28 cellular contexts compared by ENCODE assay signal in genomic region chr21:40052276-40052675, GRCh38.
DNase-seq lines count a peak whose midpoint lies in the region; ATAC-seq and TF ChIP-seq lines count a peak whose summit lies in the region.
"Had no signal": no experiment of that assay in that cellular context is flagged by ENCODE, and none has a peak within 500 bp of the region (broad histone marks: within the 10 kb centered on the region; RNA-seq: fewer than 3 reads in every experiment).

No MANE protein-coding gene starts in this region.

- H3K27me3 ChIP-seq in muscle layer of duodenum (ENCODE audit: low read depth, low read length) (no peaks in the 10 kb centered on the region), thoracic aorta (replicated peaks; ENCODE audit: insufficient read depth) (no peaks in the 10 kb centered on the region)
- H3K27me3 ChIP-seq: adrenal gland, BLaER1, colonic mucosa, foreskin keratinocyte, heart right ventricle, testis had no signal

- no peak for TF ChIP-seq CTCF in thoracic aorta (IDR thresholded peaks at IDR 0.05)

- no peak overlapping the region for H3K4me3 ChIP-seq in muscle layer of duodenum (ENCODE audit: low read depth in 1 of 2, low read length in 2 of 2)
- H3K4me3 ChIP-seq in thoracic aorta, result no peak overlapping the region
- H3K4me3 ChIP-seq: adrenal gland, BLaER1, colonic mucosa, heart right ventricle, lower lobe of right lung, testis had no signal

- no peaks in the 10 kb centered on the region for H3K9me3 ChIP-seq in muscle layer of duodenum (ENCODE audit: control insufficient read depth in 1 of 2, low read length in 2 of 2)
- H3K9me3 ChIP-seq in thoracic aorta, result no peaks in the 10 kb centered on the region
- H3K9me3 ChIP-seq: adrenal gland, BLaER1, colonic mucosa, lower lobe of right lung, testis had no signal

- DNase-seq in caudate nucleus (lab: John Stamatoyannopoulos, UW), result peak in 10 of 61 donors; percentile 2 to 66 (median 19)
- DNase-seq in thoracic aorta (ENCODE audit: low spot score), result no peak
- no peak for DNase-seq in H4 (ENCODE audit: low spot score)
- DNase-seq: activated CD4-positive, alpha-beta T cell treated with anti-CD3 and anti-CD28 coated beads for 4 hours; activated naive CD4-positive, alpha-beta T cell treated with anti-CD3 and anti-CD28 coated beads, Interleukin-2, amount 10 ng/mL, durations not matched to agents 7 days and 5 days; colonic mucosa; DMS 273 treated with DMSO at 0.1 percent for 48 hours; effector memory CD4-positive, alpha-beta T cell; erythroblast; foreskin keratinocyte; H9; heart right ventricle; KG1; lower lobe of right lung; NCI-H1417 treated with DMSO at 0.1 percent for 48 hours; NCI-H226; NCI-H774; T-helper 9 cell; testis; WERI-Rb-1 had no signal

- H3K27ac ChIP-seq in angular gyrus (ENCODE audit: low read depth, low read length) (peak overlapping the region; percentile 57), caudate nucleus (ENCODE audit: low read depth, low read length) (peak overlapping the region; percentile 77), muscle layer of duodenum (ENCODE audit: low read length) (peak overlapping the region; percentile 82), thoracic aorta (peak overlapping the region; percentile 97 to 98)
- H3K27ac ChIP-seq: BLaER1, colonic mucosa, foreskin keratinocyte, lower lobe of right lung, testis, WERI-Rb-1 had no signal

- ATAC-seq in thoracic aorta (ENCODE audit: insufficient number of reproducible peaks, low FRiP score, low read depth) (no peak), HG03045 (IDR thresholded peaks at IDR 0.05; ENCODE audit: unreplicated experiment) (no peak), HG02610 (IDR thresholded peaks at IDR 0.05; ENCODE audit: unreplicated experiment) (no peak)
- ATAC-seq: activated T-helper 17 cell treated with anti-CD3 and anti-CD28 coated beads, Interleukin-2, amount 50 U/mL, for 72 hours; foreskin keratinocyte; stimulated activated effector memory CD8-positive, alpha-beta T cell treated with anti-CD3 and anti-CD28 coated beads, Interleukin-12 subunit alpha, Interleukin-12 subunit beta, amount 100 ng/mL, for 72 hours had no signal

- H3K4me1 ChIP-seq in muscle layer of duodenum (ENCODE audit: control insufficient read depth in 1 of 2, insufficient read depth in 2 of 2, low read length in 2 of 2) (peaks cover 0 to 16% of the 10 kb centered on the region in 2 donors), thoracic aorta (ENCODE audit: control insufficient read depth in 1 of 2, low read depth in 2 of 2) (peaks cover 35 to 77% of the 10 kb centered on the region in 2 donors)
- H3K4me1 ChIP-seq: colonic mucosa, foreskin keratinocyte, testis had no signal

- H3K36me3 ChIP-seq in muscle layer of duodenum (ENCODE audit: control insufficient read depth in 1 of 2, insufficient read depth in 2 of 2, low read length in 2 of 2) (no peaks in the 10 kb centered on the region), thoracic aorta (no peaks in the 10 kb centered on the region)
- H3K36me3 ChIP-seq: adrenal gland, BLaER1, colonic mucosa, heart right ventricle, lower lobe of right lung, WERI-Rb-1 had no signal
